ENCODE assay signal across 12 cellular contexts in the genomic region with DNA sequence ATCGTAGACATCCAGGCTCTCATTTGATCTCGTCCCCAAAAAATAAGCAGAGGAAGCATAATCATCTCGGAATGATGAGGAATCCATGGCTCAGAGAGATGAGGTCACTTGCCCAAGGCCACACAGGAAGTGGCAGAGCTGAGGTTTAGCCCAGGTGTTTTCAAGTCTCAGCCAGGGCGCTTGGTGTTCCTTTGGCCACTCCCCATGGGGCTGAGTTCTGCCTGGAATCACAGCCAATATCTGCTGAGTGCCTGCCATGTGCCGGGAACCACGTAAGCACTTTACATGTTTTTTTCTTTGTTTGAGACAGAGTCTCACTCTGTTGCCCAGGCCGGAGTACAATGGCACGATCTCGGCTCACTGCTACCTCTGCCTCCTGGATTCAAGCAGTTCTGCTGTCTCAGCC. TPM values are rescaled to one million over a fixed set of nuclear protein-coding genes. Genes with fewer than 3 reads are reported as not detected.
DNase-seq lines count a peak whose midpoint lies in the region; ATAC-seq, FAIRE-seq and TF ChIP-seq lines count a peak whose summit lies in the region.
"Had no signal": no experiment of that assay in that cellular context is flagged by ENCODE, and none has a peak within 500 bp of the region (broad histone marks: within the 10 kb centered on the region; RNA-seq: fewer than 3 reads in every experiment).

No MANE protein-coding gene starts in this region.

- peak overlapping the region; percentile 34 to 61 for H3K9ac ChIP-seq in mucosa of rectum (ENCODE audit: low read depth in 1 of 2, low read length in 2 of 2)

- TF ChIP-seq EP300 in suprapubic skin (IDR thresholded peaks at IDR 0.05): no peak

- peak overlapping the region; percentile 68 to 81 for H3K27ac ChIP-seq in mucosa of rectum (ENCODE audit: low read depth in 2 of 2, low read length in 2 of 2)
- H3K27ac ChIP-seq in suprapubic skin: no peak overlapping the region
- H3K27ac ChIP-seq: right atrium auricular region had no signal

- DNase-seq in ELR (ENCODE audit: low read depth): peak; percentile 95
- peak; percentile 68 for DNase-seq in NCI-H2029 (lab: John Stamatoyannopoulos, UW)
- DNase-seq in central memory CD8-positive, alpha-beta T cell (ENCODE audit: low spot score in 2 of 2): no peak
- no peak for DNase-seq in activated T-cell treated with anti-CD3 and anti-CD28 coated beads for 4 hours
- DNase-seq in NCI-H1417 treated with DMSO at 0.1 percent for 48 hours (lab: John Stamatoyannopoulos, UW): no peak
- DNase-seq in suprapubic skin (ENCODE audit: low spot score in 2 of 2): no peak
- no peak for DNase-seq in D721Med (ENCODE audit: insufficient read length, low spot score)
- DNase-seq: activated T-cell treated with anti-CD3 and anti-CD28 coated beads, Interleukin-2, amount 50 U/mL, for 48 hours; COR-L47; stimulated activated CD8-positive, alpha-beta memory T cell treated with anti-CD3 and anti-CD28 coated beads, Interleukin-4, amount 100 ng/mL, for 48 hours had no signal

- H3K27me3 Mint-ChIP-seq in central memory CD8-positive, alpha-beta T cell: no peaks in the 10 kb centered on the region

- 26% methylated on average over 7 of the region's 9 CpGs for WGBS in suprapubic skin

- H3K27me3 ChIP-seq in mucosa of rectum (ENCODE audit: control insufficient read depth in 2 of 2, insufficient read depth in 2 of 2, low read length in 2 of 2) (no peaks in the 10 kb centered on the region), suprapubic skin (no peaks in the 10 kb centered on the region)
- H3K27me3 ChIP-seq: right atrium auricular region had no signal

- TF ChIP-seq POLR2A in suprapubic skin (IDR thresholded peaks at IDR 0.05): no peak

- TF ChIP-seq CTCF in suprapubic skin (IDR thresholded peaks at IDR 0.05): no peak
- TF ChIP-seq CTCF in D721Med (IDR thresholded peaks at IDR 0.05; ENCODE audit: insufficient read depth, missing control alignments): no peak

- H3K4me1 ChIP-seq in mucosa of rectum (ENCODE audit: control insufficient read depth in 2 of 2, insufficient read depth in 2 of 2, low read length in 2 of 2): peaks cover 24 to 26% of the 10 kb centered on the region in 2 donors
- H3K4me1 ChIP-seq in suprapubic skin: peaks cover 12% of the 10 kb centered on the region

- no peaks in the 10 kb centered on the region for H3K36me3 Mint-ChIP-seq in central memory CD8-positive, alpha-beta T cell (ENCODE audit: insufficient read depth)

- no peaks in the 10 kb centered on the region for H3K9me3 ChIP-seq in mucosa of rectum (ENCODE audit: control insufficient read depth in 2 of 2, low read length in 2 of 2)
- no peaks in the 10 kb centered on the region for H3K9me3 ChIP-seq in suprapubic skin
- H3K9me3 ChIP-seq: right atrium auricular region had no signal

- FAIRE-seq in D721Med (lab: Jason Lieb, UNC): no peak

- no peak overlapping the region for H3K27ac Mint-ChIP-seq in central memory CD8-positive, alpha-beta T cell (ENCODE audit: low read depth)

- H3K4me3 ChIP-seq in mucosa of rectum (ENCODE audit: low read length in 2 of 2) (peak overlapping the region; percentile 17 to 23), suprapubic skin (no peak overlapping the region)
- H3K4me3 ChIP-seq: right atrium auricular region had no signal

- no peak overlapping the region for H3K4me3 Mint-ChIP-seq in central memory CD8-positive, alpha-beta T cell

- H3K36me3 ChIP-seq in mucosa of rectum (ENCODE audit: control insufficient read depth in 2 of 2, insufficient read depth in 2 of 2, low read length in 2 of 2): no peaks in the 10 kb centered on the region
- no peaks in the 10 kb centered on the region for H3K36me3 ChIP-seq in suprapubic skin
- H3K36me3 ChIP-seq: right atrium auricular region had no signal

- no peaks in the 10 kb centered on the region for H3K9me3 Mint-ChIP-seq in central memory CD8-positive, alpha-beta T cell

- peak; percentile 28 for ATAC-seq in central memory CD8-positive, alpha-beta T cell (replicated peaks; ENCODE audit: extremely low read depth, poor library complexity, severe bottlenecking)

- H3K4me1 Mint-ChIP-seq in central memory CD8-positive, alpha-beta T cell: peaks cover 15% of the 10 kb centered on the region

RNA-seq across cellular contexts. Expression of gene MYH9, which starts 29.5 kb away (rescaled TPM):
- total RNA-seq in suprapubic skin: 100 to 1,000 TPM; 284 to 323 (median 294) TPM

Comparison
In these comparisons a context has a peak if more than half of its experiments do, and no peak if none do; other contexts are left out.
1. DNase-seq: peak in ELR (single experiment) and NCI-H2029 (single experiment); none in central memory CD8-positive, alpha-beta T cell (0 of 2), activated T-cell treated with anti-CD3 and anti-CD28 coated beads for 4 hours (single experiment), NCI-H1417 treated with DMSO at 0.1 percent for 48 hours (single experiment), suprapubic skin (0 of 2) and D721Med (single experiment).